2 cellular contexts compared by ENCODE assay signal in the genomic region with DNA sequence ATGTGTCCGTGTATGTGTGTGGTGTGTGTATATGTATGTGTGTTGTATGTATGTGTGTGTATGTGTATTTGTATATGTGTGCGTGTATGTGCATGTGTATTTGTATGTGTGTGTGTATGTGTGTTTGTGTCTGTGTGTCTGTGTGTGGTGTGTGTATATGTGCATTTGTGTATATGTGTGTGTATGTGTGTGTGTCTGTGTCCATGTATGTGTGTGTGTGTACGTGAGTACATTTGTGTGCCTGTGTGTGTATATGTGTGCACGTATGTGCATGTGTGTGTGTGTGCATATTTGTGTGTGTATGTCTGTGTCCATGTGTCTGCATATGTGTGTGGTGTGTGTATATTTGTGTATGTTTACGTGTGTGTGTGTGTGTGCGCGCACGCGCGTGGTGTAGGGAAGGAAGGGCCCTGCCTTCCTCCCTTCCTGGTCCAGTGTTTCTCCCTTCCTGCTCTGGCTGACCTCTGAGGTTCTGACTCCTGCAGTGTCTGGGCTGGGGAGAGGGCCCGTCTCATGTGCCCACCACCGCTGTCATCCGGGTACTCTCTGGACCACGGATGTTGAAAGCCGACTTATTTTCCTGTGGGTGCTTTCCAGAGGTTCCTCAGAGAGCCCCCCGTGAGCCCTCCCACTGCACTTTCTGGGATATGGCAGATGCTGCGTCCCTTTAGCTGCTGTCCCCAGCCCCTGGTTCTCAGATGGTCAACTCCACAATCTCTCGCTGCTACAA.
TF ChIP-seq lines count a peak whose summit lies in the region.

No MANE protein-coding gene starts in this region.

TF ChIP-seq in GM12878, 131 proteins besides CTCF, POLR2A, EP300 and RAD21 (continued from another document):
- TF ChIP-seq HDGF (IDR thresholded peaks at IDR 0.05) = peak; percentile 30; the same call in 1 of the 2 replicates
TF ChIP-seq in GM12878: peak in this region for 1.

TF ChIP-seq in endothelial cell of umbilical vein, 7 proteins besides CTCF, POLR2A, EP300 and RAD21 (continued from another document):
- TF ChIP-seq, protein P1, sequence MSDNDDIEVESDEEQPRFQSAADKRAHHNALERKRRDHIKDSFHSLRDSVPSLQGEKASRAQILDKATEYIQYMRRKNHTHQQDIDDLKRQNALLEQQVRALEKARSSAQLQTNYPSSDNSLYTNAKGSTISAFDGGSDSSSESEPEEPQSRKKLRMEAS (IDR thresholded peaks at IDR 0.05; ENCODE audit: insufficient read depth, insufficient read length) = no peak
- TF ChIP-seq EZH2 (IDR thresholded peaks at IDR 0.05; ENCODE audit: borderline replicate concordance, low read depth, low read length, severe bottlenecking) (no peak), MYC (IDR thresholded peaks at IDR 0.05; ENCODE audit: low read depth, low read length) (no peak), GATA2 (IDR thresholded peaks at IDR 0.05; ENCODE audit: insufficient read depth, insufficient read length, low read depth, low read length) (no peak)
